8 cellular contexts compared by ENCODE assay signal in genomic region chr10:78028438-78029293, GRCh38. TPM values are rescaled to one million over a fixed set of nuclear protein-coding genes. Genes with fewer than 3 reads are reported as not detected.
DNase-seq lines count a peak whose midpoint lies in the region; ATAC-seq, FAIRE-seq and TF ChIP-seq lines count a peak whose summit lies in the region.

No MANE protein-coding gene starts in this region.

- H3K9ac ChIP-seq in Karpas-422 (ENCODE audit: low read length) (peak overlapping the region; percentile 98), K562 (ENCODE audit: insufficient read depth in 1 of 2, low read depth in 2 of 2, low read length in 2 of 2) (peak overlapping the region; percentile 96 to 97)

- peak overlapping the region; percentile 96 for H3K4me3 ChIP-seq in A673 (ENCODE audit: low read depth, low read length, poor library complexity, severe bottlenecking)
- peak overlapping the region; percentile 95 for H3K4me3 ChIP-seq in Karpas-422 (ENCODE audit: low read length)
- H3K4me3 ChIP-seq in K562 = peak overlapping the region; percentile 89

- 17% methylated on average over 36 of the region's 36 CpGs for WGBS in K562 (ENCODE audit: insufficient coverage, low coverage, missing lambda C conversion rate)

- H3K36me3 Mint-ChIP-seq in stimulated activated naive B cell treated with anti-CD40 and anti-IgM and Interleukin-4, amounts not matched to agents 10 μg/mL and 1 μg/mL and 100 μg/mL, for 72 hours = peaks cover 30 to 37% of the 10 kb centered on the region in 2 donors

- H3K4me1 Mint-ChIP-seq in stimulated activated naive B cell treated with anti-CD40 and anti-IgM and Interleukin-4, amounts not matched to agents 10 μg/mL and 1 μg/mL and 100 μg/mL, for 72 hours = peaks cover 23 to 32% of the 10 kb centered on the region in 2 donors

- H3K9me1 ChIP-seq in K562 (ENCODE audit: control insufficient read depth, insufficient read depth, low read length) = no peaks in the 10 kb centered on the region

- H4K20me1 ChIP-seq in Karpas-422 (ENCODE audit: insufficient read depth, low read depth, low read length) (peaks cover 17% of the 10 kb centered on the region; the same call in 1 of the 2 replicates), K562 (replicated peaks; ENCODE audit: control insufficient read depth, insufficient read depth, low read length) (no peaks in the 10 kb centered on the region; the same call in 1 of the 2 replicates)

- peak overlapping the region; percentile 98 for H3K27ac Mint-ChIP-seq in stimulated activated naive B cell treated with anti-CD40 and anti-IgM and Interleukin-4, amounts not matched to agents 10 μg/mL and 1 μg/mL and 100 μg/mL, for 72 hours

- POLR2A ChIA-PET in A673 (lab: Charles Lee; ENCODE audit: low non-redundant PET) = no interaction called here
- POLR2A ChIA-PET in K562 (lab: Yijun Ruan, JAX) = interaction anchor here (0.6 to 1.8 kb wide), 4 partner anchors 8 to 163 kb away, joined by 3 to 7 read pairs (median 4); no protein-coding TSS in a partner anchor

- H3K9me3 ChIP-seq in A673 (ENCODE audit: low read depth, low read length, poor library complexity, severe bottlenecking) (no peaks in the 10 kb centered on the region), Karpas-422 (ENCODE audit: low read length) (no peaks in the 10 kb centered on the region), K562 (replicated peaks; ENCODE audit: control insufficient read depth, insufficient read depth, low read depth, low read length) (peaks cover 2% of the 10 kb centered on the region; the same call in 1 of the 2 replicates)

- peaks cover 26% of the 10 kb centered on the region for H3K36me3 ChIP-seq in A673 (ENCODE audit: insufficient read depth, low read length, poor library complexity, severe bottlenecking)
- peaks cover 23% of the 10 kb centered on the region for H3K36me3 ChIP-seq in Karpas-422 (ENCODE audit: insufficient read depth, low read length)
- peaks cover 44% of the 10 kb centered on the region for H3K36me3 ChIP-seq in K562 (ENCODE audit: control insufficient read depth, insufficient read depth, low read length)

- H3K9me2 ChIP-seq in Karpas-422 (replicated peaks; ENCODE audit: insufficient read depth, low read length) = no peaks in the 10 kb centered on the region

- DNase-seq in A673 (ENCODE audit: low spot score) (no peak), Karpas-422 (peak; percentile 52), K562 (ENCODE audit: extremely low read depth in 1 of 4, low spot score in 3 of 4) (peak in 2 of 4 experiments; percentile 52 to 62), iris pigment epithelial cell (ENCODE audit: low read depth) (peak; percentile 67), SHP77 (lab: John Stamatoyannopoulos, UW) (no peak), GOT3 (lab: John Stamatoyannopoulos, UW) (no peak)
- DNase-seq in stimulated activated naive B cell treated with anti-CD40 and anti-IgM and Interleukin-4, amounts not matched to agents 10 μg/mL and 1 μg/mL and 100 μg/mL, for 72 hours = no peak

- CTCF ChIA-PET in A673 (lab: Charles Lee) = no interaction called here
- CTCF ChIA-PET in K562 (lab: Yijun Ruan, JAX; ENCODE audit: low intra/inter-chr PET ratio) = interaction anchor here (0.5 to 1.5 kb wide), 5 partner anchors 121 to 1459 kb away, joined by 3 to 9 read pairs (median 5); no protein-coding TSS in a partner anchor

- no peak for TF ChIP-seq EP300 in K562 (IDR thresholded peaks at IDR 0.05; ENCODE audit: low read length)

- BruUV-seq in A673 (replicated peaks; lab: Mats Ljungman, UMichigan) = TSS peak; percentile 35
- BruUV-seq in K562 (replicated peaks; lab: Mats Ljungman, UMichigan) = TSS peak; percentile 63

- intact Hi-C loops in A673 (cut with micrococcal nuclease; ENCODE audit: unreplicated experiment) (loop anchor here (1.0 to 2.0 kb wide), 2 partner anchors 182 to 192 kb away; no protein-coding TSS in a partner anchor), K562 (cut with micrococcal nuclease) (loop anchor here (2.0 to 5.0 kb wide), 2 partner anchors 120 to 181 kb away; no protein-coding TSS in a partner anchor)

- H3K4me1 ChIP-seq in A673 (ENCODE audit: insufficient read depth, low read length, poor library complexity, severe bottlenecking) = peaks cover 9% of the 10 kb centered on the region
- H3K4me1 ChIP-seq in Karpas-422 (ENCODE audit: low read length) = peaks cover 30% of the 10 kb centered on the region
- H3K4me1 ChIP-seq in K562 (replicated peaks in 1 of 2; ENCODE audit: control insufficient read depth in 2 of 2, insufficient read depth in 2 of 2, low read length in 2 of 2) = peaks cover 8% of the 10 kb centered on the region in 2 experiments; a peak in 3 of 5 replicates

- H3K27me3 ChIP-seq in A673 (replicated peaks; ENCODE audit: insufficient read depth, low read depth, low read length, poor library complexity) (no peaks in the 10 kb centered on the region), Karpas-422 (ENCODE audit: low read length) (no peaks in the 10 kb centered on the region), K562 (ENCODE audit: control insufficient read depth in 2 of 2, insufficient read depth in 2 of 2, low read length in 2 of 2) (no peaks in the 10 kb centered on the region)

- TF ChIP-seq RAD21 in K562 (CRISPR knock-in tag; conservative IDR thresholded peaks at IDR 0.05 in 1 of 2, IDR thresholded peaks at IDR 0.05 in 1 of 2) = no peak

- H3K79me2 ChIP-seq in Karpas-422 (ENCODE audit: low read length) (peaks cover 34% of the 10 kb centered on the region), K562 (ENCODE audit: control insufficient read depth, insufficient read depth, low read length) (peaks cover 32% of the 10 kb centered on the region)

- H3K4me2 ChIP-seq in Karpas-422 (ENCODE audit: low read depth, low read length, poor library complexity, severe bottlenecking) (peak overlapping the region; percentile 90), K562 (ENCODE audit: insufficient read depth, low read length) (peak overlapping the region; percentile 98)

- H3K9me3 Mint-ChIP-seq in stimulated activated naive B cell treated with anti-CD40 and anti-IgM and Interleukin-4, amounts not matched to agents 10 μg/mL and 1 μg/mL and 100 μg/mL, for 72 hours = peaks cover 0 to 1% of the 10 kb centered on the region in 2 donors

- H3K4me3 Mint-ChIP-seq in stimulated activated naive B cell treated with anti-CD40 and anti-IgM and Interleukin-4, amounts not matched to agents 10 μg/mL and 1 μg/mL and 100 μg/mL, for 72 hours = peak overlapping the region; percentile 99

- H3K27ac ChIP-seq in A673 (ENCODE audit: low read depth, low read length, poor library complexity, severe bottlenecking) (peak overlapping the region; percentile 88), Karpas-422 (ENCODE audit: low read length) (peak overlapping the region; percentile 45; the same call in 1 of the 2 replicates), K562 (ENCODE audit: extremely low read depth, low read depth, low read length) (peak overlapping the region; percentile 77)

- FAIRE-seq in K562 (lab: Jason Lieb, UNC) = no peak

- ATAC-seq in GM19023 (IDR thresholded peaks at IDR 0.05; ENCODE audit: unreplicated experiment) (peak; percentile 3), K562 (peak; percentile 14)
- ATAC-seq in stimulated activated naive B cell treated with anti-CD40 and anti-IgM and Interleukin-4, amounts not matched to agents 10 μg/mL and 1 μg/mL and 100 μg/mL, for 72 hours (replicated peaks) = no peak

- H3K27me3 Mint-ChIP-seq in stimulated activated naive B cell treated with anti-CD40 and anti-IgM and Interleukin-4, amounts not matched to agents 10 μg/mL and 1 μg/mL and 100 μg/mL, for 72 hours = no peaks in the 10 kb centered on the region

- TF ChIP-seq POLR2A in K562 (conservative IDR thresholded peaks at IDR 0.05) = no peak

- in situ Hi-C loops in K562 (cut with MboI) = loop anchor here (25.0 kb wide), 1 partner anchor 1159 kb away; no protein-coding TSS in a partner anchor

- H2AFZ ChIP-seq in Karpas-422 (ENCODE audit: low read length) (0 out of 2 replicates have a peak overlapping the region, but pooled peaks have one; percentile 57), K562 (ENCODE audit: low read depth, low read length) (peak overlapping the region; percentile 99)

- 0 out of 2 replicates have a peak, but pooled peaks have one; percentile 16 for TF ChIP-seq CTCF in A673 (conservative IDR thresholded peaks at IDR 0.05; ENCODE audit: low read depth, low read length)
- no peak for TF ChIP-seq CTCF in K562 (IDR thresholded peaks at IDR 0.05 in 2 of 3, conservative IDR thresholded peaks at IDR 0.05 in 1 of 3; ENCODE audit: insufficient read depth in 2 of 3, low read depth in 1 of 3, low read length in 3 of 3)

RNA-seq across cellular contexts. Expression of gene POLR3A, which starts 0.6 kb away (rescaled TPM):
- 27.3 and 27.8 TPM in 2 replicates for total RNA-seq in A673 (2021)
- 17.7 and 25.5 TPM in 2 replicates for total RNA-seq in Karpas-422 (2014; rRNA removed; shearing (Covaris generic); ENCODE audit: low replicate concordance)
- 123 and 132 TPM in 2 replicates for total RNA-seq in K562 (2011; cell fraction: chromatin; rRNA removed; ENCODE audit: low replicate concordance)
- total RNA-seq in K562 (2011; cell fraction: nucleolus; rRNA removed) = 73.2 and 88.4 TPM in 2 replicates
- total RNA-seq in K562 (2011; cell fraction: nucleoplasm; rRNA removed) = 85.6 and 96.2 TPM in 2 replicates
- total RNA-seq in K562 (2014; rRNA removed) = 32.5 and 32.8 TPM in 2 replicates
- total RNA-seq in K562 (2014; rRNA removed; fragmentation: Illumina TruSeq; extraction: Trizol) = 24.0 and 25.5 TPM in 2 replicates
- 24.8 and 26.7 TPM in 2 replicates for total RNA-seq in K562 (2015; rRNA removed; fragmentation: Illumina TruSeq; extraction: Trizol)
- 37.0 TPM in 2 replicates for total RNA-seq in K562 (2021)
- 19.0 and 22.9 TPM in 2 replicates for polyA plus RNA-seq in K562 (2011; rRNA removed)
- 14.9 and 16.1 TPM in 2 replicates for polyA plus RNA-seq in K562 (2011; cell fraction: cytosol; rRNA removed)
- 28.0 and 28.6 TPM in 2 replicates for polyA plus RNA-seq in K562 (2011; cell fraction: nucleus; rRNA removed)
- polyA plus RNA-seq in K562 (2012) = 15.5 and 16.9 TPM in 2 replicates
- 28.4 and 33.1 TPM in 2 replicates for polyA plus RNA-seq in K562 (2014; fragmentation: Illumina TruSeq; extraction: Trizol)
- polyA plus RNA-seq in K562 (2014; fragmentation: Nextera tagmentation; extraction: Ambion mirVana) = 10 to 100 TPM; 14.9 to 28.8 TPM
- polyA plus RNA-seq in K562 (2014; rRNA removed) = 20.2 and 21.2 TPM in 2 replicates
- 65.0 and 86.0 TPM in 2 replicates for polyA minus RNA-seq in K562 (2011; rRNA and poly(A)+ RNA removed)
- polyA minus RNA-seq in K562 (2011; cell fraction: cytosol; rRNA and poly(A)+ RNA removed) = 34.2 and 43.2 TPM in 2 replicates
- 46.7 and 67.6 TPM in 2 replicates for polyA minus RNA-seq in K562 (2011; cell fraction: nucleus; rRNA and poly(A)+ RNA removed)

RNA-seq across cellular contexts. Expression of gene RPS24, which starts 5.0 kb away (rescaled TPM):
- total RNA-seq in A673 (2021) = 1,384 and 1,553 TPM in 2 replicates
- total RNA-seq in Karpas-422 (2014; rRNA removed; shearing (Covaris generic); ENCODE audit: low replicate concordance) = 2,812 and 3,158 TPM in 2 replicates
- total RNA-seq in K562 (2011; cell fraction: chromatin; rRNA removed; ENCODE audit: low replicate concordance) = 362 and 686 TPM in 2 replicates
- 441 and 473 TPM in 2 replicates for total RNA-seq in K562 (2011; cell fraction: nucleolus; rRNA removed)
- 774 and 1,438 TPM in 2 replicates for total RNA-seq in K562 (2011; cell fraction: nucleoplasm; rRNA removed)
- 2,880 and 3,475 TPM in 2 replicates for total RNA-seq in K562 (2014; rRNA removed)
- 5,944 and 6,754 TPM in 2 replicates for total RNA-seq in K562 (2014; rRNA removed; fragmentation: Illumina TruSeq; extraction: Trizol)
- total RNA-seq in K562 (2015; rRNA removed; fragmentation: Illumina TruSeq; extraction: Trizol) = 6,744 and 6,794 TPM in 2 replicates
- 2,044 and 2,299 TPM in 2 replicates for total RNA-seq in K562 (2021)
- polyA plus RNA-seq in K562 (2011; rRNA removed) = 5,671 and 6,768 TPM in 2 replicates
- 3,757 and 6,743 TPM in 2 replicates for polyA plus RNA-seq in K562 (2011; cell fraction: cytosol; rRNA removed)
- 766 and 1,619 TPM in 2 replicates for polyA plus RNA-seq in K562 (2011; cell fraction: nucleus; rRNA removed)
- polyA plus RNA-seq in K562 (2012) = 4,810 and 5,215 TPM in 2 replicates
- 6,207 and 7,307 TPM in 2 replicates for polyA plus RNA-seq in K562 (2014; fragmentation: Illumina TruSeq; extraction: Trizol)
- polyA plus RNA-seq in K562 (2014; fragmentation: Nextera tagmentation; extraction: Ambion mirVana) = 1,000 to 10,000 TPM; 1,947 to 2,307 TPM
- polyA plus RNA-seq in K562 (2014; rRNA removed) = 5,755 and 6,708 TPM in 2 replicates
- polyA minus RNA-seq in K562 (2011; rRNA and poly(A)+ RNA removed) = 2,288 and 2,688 TPM in 2 replicates
- polyA minus RNA-seq in K562 (2011; cell fraction: cytosol; rRNA and poly(A)+ RNA removed) = 817 and 998 TPM in 2 replicates
- polyA minus RNA-seq in K562 (2011; cell fraction: nucleus; rRNA and poly(A)+ RNA removed) = 229 and 608 TPM in 2 replicates

Comparison
In these comparisons a context has a peak if more than half of its experiments do, and no peak if none do; other contexts are left out.
1. DNase-seq: peak in Karpas-422 (single experiment) and iris pigment epithelial cell (single experiment); none in A673 (single experiment), stimulated activated naive B cell treated with anti-CD40 and anti-IgM and Interleukin-4, amounts not matched to agents 10 μg/mL and 1 μg/mL and 100 μg/mL, for 72 hours (single experiment), SHP77 (0 of 2) and GOT3 (single experiment).
2. ATAC-seq: peak in GM19023 (single experiment) and K562 (single experiment); none in stimulated activated naive B cell treated with anti-CD40 and anti-IgM and Interleukin-4, amounts not matched to agents 10 μg/mL and 1 μg/mL and 100 μg/mL, for 72 hours (0 of 2).
3. Peak in every context shown above with its lines, with median percentiles within 50 percentile points of each other: H3K27ac ChIP-seq and H3K4me3 ChIP-seq.